In the genomic region with DNA sequence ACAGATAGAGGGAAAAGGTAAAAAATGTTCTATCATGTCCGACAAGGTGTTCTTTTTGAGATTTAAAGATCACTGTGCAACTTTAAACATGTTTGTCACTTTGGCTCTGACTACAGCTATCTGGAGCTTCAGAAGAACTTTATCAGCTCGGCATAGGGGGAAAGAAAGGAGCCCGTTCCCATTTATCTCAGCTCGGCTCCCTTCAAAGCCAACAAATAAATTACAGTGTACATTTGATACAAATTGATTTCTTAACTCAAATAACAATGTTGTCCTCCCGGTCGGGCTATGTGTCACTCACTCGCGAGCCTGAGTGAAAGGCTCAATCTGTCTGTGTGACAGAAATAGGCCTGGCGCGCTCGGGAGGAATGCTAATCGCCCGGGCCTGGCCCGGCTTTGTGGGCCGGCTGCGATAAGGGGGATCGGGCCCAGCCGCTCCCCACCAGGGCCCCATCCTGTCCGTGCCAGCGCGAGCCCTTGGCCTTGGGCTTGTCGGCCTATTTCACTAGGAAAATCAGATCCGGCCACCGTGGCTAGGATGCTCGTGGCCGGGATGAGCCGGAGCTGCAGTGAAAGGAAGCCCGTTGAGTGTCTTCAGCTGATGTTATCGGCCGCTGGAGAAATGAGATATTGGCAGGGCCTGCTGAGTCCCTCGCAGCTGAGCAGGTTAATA, we compare ENCODE assay signal across 22 cellular contexts.
"Had no signal": no experiment of that assay in that cellular context is flagged by ENCODE, and none has a peak within 500 bp of the region (broad histone marks: within the 10 kb centered on the region; RNA-seq: fewer than 3 reads in every experiment).

No MANE protein-coding gene starts in this region.

- H3K9me3 ChIP-seq: colonic mucosa, tibial nerve, vagina had no signal

- H3K36me3 Mint-ChIP-seq: T-cell had no signal

- H3K9me3 Mint-ChIP-seq: activated CD4-positive, alpha-beta T cell treated with anti-CD3 and anti-CD28 coated beads, Interleukin-2, amount 10 ng/mL, durations not matched to agents 24 days and 14 days; activated CD8-positive, alpha-beta T cell treated with anti-CD3 and anti-CD28 coated beads for 36 hours; activated naive CD4-positive, alpha-beta T cell treated with anti-CD3 and anti-CD28 coated beads for 36 hours; neural crest cell had no signal

- H3K27me3 Mint-ChIP-seq: activated CD4-positive, alpha-beta T cell treated with anti-CD3 and anti-CD28 coated beads, Interleukin-2, amount 10 ng/mL, durations not matched to agents 24 days and 14 days; activated CD8-positive, alpha-beta T cell treated with anti-CD3 and anti-CD28 coated beads for 36 hours; activated T-cell treated with anti-CD3 and anti-CD28 coated beads, Interleukin-2, amount 50 U/mL, for 24 hours; central memory CD8-positive, alpha-beta T cell; T-cell had no signal

- H3K27ac Mint-ChIP-seq: activated CD4-positive, alpha-beta T cell treated with anti-CD3 and anti-CD28 coated beads, Interleukin-2, amount 10 ng/mL, durations not matched to agents 24 days and 14 days; activated CD8-positive, alpha-beta T cell treated with anti-CD3 and anti-CD28 coated beads for 36 hours; activated naive CD4-positive, alpha-beta T cell treated with anti-CD3 and anti-CD28 coated beads for 36 hours; activated T-cell treated with anti-CD3 and anti-CD28 coated beads, Interleukin-2, amount 50 U/mL, for 24 hours; T-cell had no signal

- H3K27ac ChIP-seq: brain microvascular endothelial cell, colonic mucosa, foreskin keratinocyte, parathyroid adenoma, tibial nerve, vagina had no signal

- H3K36me3 ChIP-seq: brain microvascular endothelial cell, colonic mucosa, tibial nerve, vagina had no signal

- H3K4me3 ChIP-seq: colonic mucosa, tibial nerve, vagina had no signal

- DNase-seq: activated CD4-positive, alpha-beta T cell treated with anti-CD3 and anti-CD28 coated beads, Interleukin-2, amount 10 ng/mL, durations not matched to agents 24 days and 14 days; activated CD4-positive, CD25-positive, alpha-beta regulatory T cell; activated CD8-positive, alpha-beta T cell treated with anti-CD3 and anti-CD28 coated beads for 36 hours; activated naive CD4-positive, alpha-beta T cell treated with anti-CD3 and anti-CD28 coated beads for 36 hours; activated T-cell treated with anti-CD3 and anti-CD28 coated beads, Interleukin-2, amount 50 U/mL, for 24 hours; brain microvascular endothelial cell; colonic mucosa; foreskin keratinocyte; hypothalamus; islet precursor cell; mammary epithelial cell; stimulated activated CD4-positive, alpha-beta T cell treated with anti-CD3 and anti-CD28 coated beads, Interleukin-2, amount 100 ng/mL, for 24 hours; stimulated activated naive CD8-positive, alpha-beta T cell treated with anti-CD3 and anti-CD28 coated beads, Interleukin-15, Interleukin-2, amounts not matched to agents 100 U/mL and 50 U/mL, for 24 hours; substantia nigra; T-cell; T-helper 9 cell had no signal

- H3K4me3 Mint-ChIP-seq: activated CD4-positive, alpha-beta T cell treated with anti-CD3 and anti-CD28 coated beads, Interleukin-2, amount 10 ng/mL, durations not matched to agents 24 days and 14 days; activated CD8-positive, alpha-beta T cell treated with anti-CD3 and anti-CD28 coated beads for 36 hours; activated naive CD4-positive, alpha-beta T cell treated with anti-CD3 and anti-CD28 coated beads for 36 hours; activated T-cell treated with anti-CD3 and anti-CD28 coated beads, Interleukin-2, amount 50 U/mL, for 24 hours; central memory CD8-positive, alpha-beta T cell; neural crest cell; T-cell had no signal

- H3K4me1 Mint-ChIP-seq: activated CD4-positive, alpha-beta T cell treated with anti-CD3 and anti-CD28 coated beads, Interleukin-2, amount 10 ng/mL, durations not matched to agents 24 days and 14 days; central memory CD8-positive, alpha-beta T cell; T-cell had no signal

- H2AFZ ChIP-seq: parathyroid adenoma had no signal

- H3K27me3 ChIP-seq: brain microvascular endothelial cell, colonic mucosa, foreskin keratinocyte, tibial nerve, vagina had no signal

- ATAC-seq: activated CD8-positive, alpha-beta T cell treated with anti-CD3 and anti-CD28 coated beads for 36 hours; foreskin keratinocyte; left lobe of liver; stimulated activated naive CD8-positive, alpha-beta T cell treated with anti-CD3 and anti-CD28 coated beads, Interleukin-15, Interleukin-2, amounts not matched to agents 100 U/mL and 50 U/mL, for 24 hours; T-cell had no signal

- H3K4me1 ChIP-seq: colonic mucosa, parathyroid adenoma, tibial nerve, vagina had no signal

- H3K79me2 ChIP-seq: parathyroid adenoma had no signal

- H3K9ac ChIP-seq: parathyroid adenoma had no signal
